13 cellular contexts compared by ENCODE assay signal in genomic region chr14:104383931-104384775, GRCh38.
DNase-seq lines count a peak whose midpoint lies in the region; ATAC-seq, FAIRE-seq and TF ChIP-seq lines count a peak whose summit lies in the region.
"Had no signal": no experiment of that assay in that cellular context is flagged by ENCODE, and none has a peak within 500 bp of the region (broad histone marks: within the 10 kb centered on the region; RNA-seq: fewer than 3 reads in every experiment).

No MANE protein-coding gene starts in this region.

- DNase-seq in SK-N-SH (peak; percentile 88), NCI-H1105 treated with DMSO at 0.1 percent for 48 hours (lab: John Stamatoyannopoulos, UW) (peak; percentile 81), bronchial epithelial cell (ENCODE audit: low read depth) (no peak), neuronal stem cell (ENCODE audit: low spot score) (peak; percentile 37), UCSD-AML1 (lab: John Stamatoyannopoulos, UW; ENCODE audit: unreplicated experiment) (no peak), HFFc6 (no peak)
- DNase-seq: NCI-H146 had no signal

- no peak; the same call in 2 of the 3 replicates for ATAC-seq in SK-N-SH treated with all-trans-retinoic acid at 6 μM for 48 hours
- ATAC-seq in GM19023 (IDR thresholded peaks at IDR 0.05; ENCODE audit: unreplicated experiment) = no peak

- H4K8ac ChIP-seq in neuronal stem cell (ENCODE audit: low read depth, low read length) = no peak overlapping the region

- H3K4ac ChIP-seq in neuronal stem cell (ENCODE audit: low read length) = no peak overlapping the region

- no peaks in the 10 kb centered on the region for H3K36me3 Mint-ChIP-seq in HFFc6 (ENCODE audit: low read depth)

- peak overlapping the region; percentile 78 for H2AK5ac ChIP-seq in neuronal stem cell (ENCODE audit: low read depth, low read length)

- TF ChIP-seq CTCF in SK-N-SH (IDR thresholded peaks at IDR 0.05) = no peak
- TF ChIP-seq CTCF in bronchial epithelial cell (IDR thresholded peaks at IDR 0.05; ENCODE audit: insufficient read depth, low read length, severe bottlenecking) = no peak
- no peak for TF ChIP-seq CTCF in HFFc6 (IDR thresholded peaks at IDR 0.05)

- H3K27ac ChIP-seq in SK-N-SH (ENCODE audit: low read depth in 2 of 2, low read length in 1 of 2) (peak overlapping the region in 1 of 2 experiments; percentile 47; a peak in 2 of 4 replicates), neuronal stem cell (replicated peaks; ENCODE audit: low read length) (peak overlapping the region; percentile 38)
- H3K27ac ChIP-seq: thoracic aorta had no signal

- peak; percentile 72 for FAIRE-seq in bronchial epithelial cell (lab: Jason Lieb, UNC)
- FAIRE-seq: astrocyte had no signal

- peaks cover 3% of the 10 kb centered on the region for H3K27me3 Mint-ChIP-seq in HFFc6 (ENCODE audit: insufficient read depth)

- H3K18ac ChIP-seq in neuronal stem cell (ENCODE audit: low read length) = peak overlapping the region; percentile 27

- H3K23ac ChIP-seq in neuronal stem cell (ENCODE audit: low read depth, low read length, poor library complexity) = peak overlapping the region; percentile 2

- no peaks in the 10 kb centered on the region for H3K79me2 ChIP-seq in SK-N-SH (ENCODE audit: insufficient read depth)

- no peaks in the 10 kb centered on the region for H4K20me1 ChIP-seq in SK-N-SH (ENCODE audit: insufficient read depth)

- POLR2A ChIA-PET in SK-N-SH (lab: Yijun Ruan, JAX) = no interaction called here

- no peak for TF ChIP-seq EP300 in SK-N-SH (IDR thresholded peaks at IDR 0.05; ENCODE audit: borderline replicate concordance in 1 of 2, low read depth in 1 of 2, low read length in 1 of 2)

- no peaks in the 10 kb centered on the region for H3F3A ChIP-seq in SK-N-SH (replicated peaks; ENCODE audit: insufficient read depth)

- H2BK120ac ChIP-seq in neuronal stem cell (ENCODE audit: low read depth, low read length) = peak overlapping the region; percentile 27

- H2BK5ac ChIP-seq in neuronal stem cell (ENCODE audit: low read length) = peak overlapping the region; percentile 27

- peaks cover 50% of the 10 kb centered on the region for H3K9me3 Mint-ChIP-seq in HFFc6

- peak overlapping the region; percentile 0 for H4K91ac ChIP-seq in neuronal stem cell (ENCODE audit: low read depth, low read length, poor library complexity)

- H3K27me3 ChIP-seq in SK-N-SH (ENCODE audit: insufficient read depth) = no peaks in the 10 kb centered on the region
- H3K27me3 ChIP-seq in bronchial epithelial cell (ENCODE audit: control insufficient read depth, insufficient read depth, low read length) = no peaks in the 10 kb centered on the region
- H3K27me3 ChIP-seq in neuronal stem cell (ENCODE audit: control insufficient read depth in 3 of 3, insufficient read depth in 3 of 3, low read depth in 1 of 3, low read length in 3 of 3) = peaks cover 0 to 35% (median 0%) of the 10 kb centered on the region in 3 experiments

- 26% methylated on average over 18 of the region's 21 CpGs for WGBS in SK-N-SH (ENCODE audit: low lambda C conversion rate)
- WGBS in neuronal stem cell (ENCODE audit: extremely low coverage in 2 of 2, insufficient read length in 2 of 2, insufficient replicate concordance in 1 of 2), 2 donors = no CpG with 5 or more reads among the region's 21 CpGs

- H3K4me1 ChIP-seq in SK-N-SH (ENCODE audit: control insufficient read depth in 1 of 2, insufficient read depth in 2 of 2, low read depth in 1 of 2, low read length in 1 of 2) = peaks cover 0 to 19% of the 10 kb centered on the region in 2 experiments; a peak in 1 of 4 replicates
- H3K4me1 ChIP-seq in neuronal stem cell (ENCODE audit: control insufficient read depth in 2 of 2, insufficient read depth in 1 of 2, low read depth in 1 of 2, low read length in 2 of 2) = peaks cover 4 to 24% of the 10 kb centered on the region in 2 donors

- no peak overlapping the region for H3K9ac ChIP-seq in SK-N-SH
- peak overlapping the region; percentile 2 for H3K9ac ChIP-seq in neuronal stem cell (ENCODE audit: low read depth, low read length, poor library complexity)

- H3K9me3 ChIP-seq in SK-N-SH (no peaks in the 10 kb centered on the region), neuronal stem cell (replicated peaks in 1 of 2; ENCODE audit: control insufficient read depth in 2 of 2, insufficient read depth in 1 of 2, low read depth in 1 of 2, low read length in 2 of 2) (no peaks in the 10 kb centered on the region)
- H3K9me3 ChIP-seq: thoracic aorta had no signal

- H2BK12ac ChIP-seq in neuronal stem cell (ENCODE audit: low read length) = peak overlapping the region; percentile 8

- H3K4me1 Mint-ChIP-seq in HFFc6 (ENCODE audit: low read depth) = no peaks in the 10 kb centered on the region

- no peaks in the 10 kb centered on the region for H3K9me2 ChIP-seq in SK-N-SH

- no peak overlapping the region for H3K27ac Mint-ChIP-seq in HFFc6
- H3K27ac Mint-ChIP-seq: memory B cell had no signal

- H3K36me3 ChIP-seq in SK-N-SH (replicated peaks in 1 of 2; ENCODE audit: control insufficient read depth in 1 of 2, insufficient read depth in 2 of 2, low read length in 1 of 2) (no peaks in the 10 kb centered on the region), bronchial epithelial cell (ENCODE audit: control insufficient read depth, insufficient read depth, low read length) (no peaks in the 10 kb centered on the region), neuronal stem cell (replicated peaks in 1 of 2; ENCODE audit: control insufficient read depth in 2 of 2, insufficient read depth in 2 of 2, low read length in 2 of 2) (no peaks in the 10 kb centered on the region)
- H3K36me3 ChIP-seq: thoracic aorta had no signal

- no peak overlapping the region for H3K4me2 ChIP-seq in SK-N-SH
- peak overlapping the region; percentile 19 for H3K4me2 ChIP-seq in neuronal stem cell (ENCODE audit: insufficient read depth, low read length, poor library complexity, severe bottlenecking)

- H3K4me3 ChIP-seq in SK-N-SH (ENCODE audit: low read depth in 2 of 2, low read length in 1 of 2) = no peak overlapping the region
- no peak overlapping the region for H3K4me3 ChIP-seq in bronchial epithelial cell (ENCODE audit: low read depth, low read length)
- H3K4me3 ChIP-seq in neuronal stem cell (ENCODE audit: low read length in 2 of 2) = peak overlapping the region in 1 of 2 donors; percentile 10
- H3K4me3 ChIP-seq: thoracic aorta had no signal

- H3K79me1 ChIP-seq in neuronal stem cell (ENCODE audit: low read depth, low read length) = peaks cover 2% of the 10 kb centered on the region

- no peak overlapping the region for H2AFZ ChIP-seq in SK-N-SH (ENCODE audit: low read depth)
- H2AFZ ChIP-seq in neuronal stem cell (ENCODE audit: low read length) = peak overlapping the region; percentile 62

- no peak for TF ChIP-seq RAD21 in SK-N-SH (IDR thresholded peaks at IDR 0.05; ENCODE audit: low read length)

- CTCF ChIA-PET in SK-N-SH (lab: Yijun Ruan, JAX) = interaction anchor here (0.8 to 2.3 kb wide), 6 partner anchors 9 to 180 kb away, joined by 3 to 8 read pairs (median 4); no protein-coding TSS in a partner anchor

- no peak overlapping the region for H3K4me3 Mint-ChIP-seq in HFFc6
- H3K4me3 Mint-ChIP-seq: IgD-negative memory B cell, memory B cell had no signal

- peak overlapping the region; percentile 71 for H2BK15ac ChIP-seq in neuronal stem cell (ENCODE audit: low read length)

- no peak overlapping the region for H3K14ac ChIP-seq in neuronal stem cell (ENCODE audit: low read length)

TF ChIP-seq in SK-N-SH, 30 proteins besides CTCF, POLR2A, EP300 and RAD21 (continues in another document):
- TF ChIP-seq MXI1 (IDR thresholded peaks at IDR 0.05; ENCODE audit: low read depth, low read length) (0 out of 2 replicates have a peak, but pooled peaks have one; percentile 24), TCF12 (IDR thresholded peaks at IDR 0.05) (no peak)

TF ChIP-seq in SK-N-SH treated with all-trans-retinoic acid at 6 μM for 48 hours, 23 proteins besides CTCF, POLR2A, EP300 and RAD21:
- no peak for TF ChIP-seq ZFP3 (CRISPR knock-in tag; IDR thresholded peaks at IDR 0.05)
- no peak for TF ChIP-seq ZNF565 (CRISPR knock-in tag; conservative IDR thresholded peaks at IDR 0.05; ENCODE audit: low read depth)
- TF ChIP-seq SNAI2 (CRISPR knock-in tag; IDR thresholded peaks at IDR 0.05) = no peak
- TF ChIP-seq ZC3H10 (CRISPR knock-in tag; IDR thresholded peaks at IDR 0.05) = no peak
- TF ChIP-seq OSR1 (CRISPR knock-in tag; IDR thresholded peaks at IDR 0.05) = no peak
- no peak for TF ChIP-seq ZNF70 (CRISPR knock-in tag; IDR thresholded peaks at IDR 0.05)
- TF ChIP-seq ZNF8 (CRISPR knock-in tag; IDR thresholded peaks at IDR 0.05) = no peak

Comparison
In these comparisons a context has a peak if more than half of its experiments do, and no peak if none do; other contexts are left out.
1. DNase-seq: peak in SK-N-SH (single experiment), NCI-H1105 treated with DMSO at 0.1 percent for 48 hours (single experiment) and neuronal stem cell (single experiment); none in bronchial epithelial cell (single experiment), UCSD-AML1 (single experiment) and HFFc6 (single experiment).